Comparison of ENCODE assay signal across 1 cellular context in the genomic region with DNA sequence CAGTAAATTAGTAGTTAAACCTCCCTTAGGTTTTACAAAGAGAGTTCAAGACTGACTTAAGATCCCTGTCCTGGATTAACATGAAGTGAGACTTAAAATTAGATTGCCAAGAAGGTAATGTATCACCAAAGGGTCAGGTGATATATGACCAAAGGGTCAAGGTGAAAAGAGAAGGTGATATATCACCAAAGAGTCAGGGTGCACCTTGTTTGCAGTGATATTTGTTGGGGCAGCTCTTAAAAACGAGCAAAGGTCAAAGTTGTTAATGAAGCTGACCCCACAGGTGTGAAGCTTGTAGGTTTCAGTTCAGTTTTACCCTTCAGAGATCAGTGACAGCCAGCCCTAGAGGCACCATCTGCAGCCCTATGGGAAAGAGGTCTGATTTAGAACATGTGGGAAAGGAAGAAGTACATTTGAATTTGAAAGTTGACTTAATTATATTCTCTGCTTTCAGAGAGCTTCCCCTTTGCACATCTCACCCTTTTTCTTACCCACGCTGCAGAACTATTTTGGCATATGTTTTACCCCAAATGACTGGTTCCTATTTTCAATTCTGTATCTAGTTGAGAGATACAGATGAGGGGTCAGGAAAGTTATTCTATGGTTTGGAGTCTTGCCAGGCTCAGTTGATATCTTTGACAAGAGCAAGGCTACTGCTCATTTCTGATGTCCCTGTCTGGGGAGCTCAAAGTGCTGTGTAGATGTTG.
TF ChIP-seq lines count a peak whose summit lies in the region.

No MANE protein-coding gene starts in this region.

TF ChIP-seq in GM12878, 131 proteins besides CTCF, POLR2A, EP300 and RAD21 (continued from another document):
- TF ChIP-seq IRF5 (IDR thresholded peaks at IDR 0.05; ENCODE audit: borderline replicate concordance) (no peak), SKIL (IDR thresholded peaks at IDR 0.05; ENCODE audit: low read depth, poor library complexity, severe bottlenecking) (peak; percentile 94), RUNX3 (IDR thresholded peaks at IDR 0.05; ENCODE audit: low read length) (peak; percentile 93), GATAD2B (conservative IDR thresholded peaks at IDR 0.05; ENCODE audit: low read depth) (peak; percentile 100), PAX8 (IDR thresholded peaks at IDR 0.05) (no peak), SUPT20H (IDR thresholded peaks at IDR 0.05; ENCODE audit: borderline replicate concordance, control insufficient read depth, low read depth, low read length) (no peak), FOS (IDR thresholded peaks at IDR 0.05; ENCODE audit: borderline replicate concordance, extremely low read depth, insufficient read length) (no peak), CHD1 (IDR thresholded peaks at IDR 0.05; ENCODE audit: low read depth, low read length) (peak; percentile 68; the same call in 1 of the 2 replicates), IKZF2 (IDR thresholded peaks at IDR 0.05) (peak; percentile 94), GABPA (IDR thresholded peaks at IDR 0.05; ENCODE audit: low read depth) (peak; percentile 51), HDAC2 (IDR thresholded peaks at IDR 0.05) (no peak), STAT3 (IDR thresholded peaks at IDR 0.05; ENCODE audit: low read depth, low read length) (peak; percentile 1; the same call in 1 of the 2 replicates), JUND (IDR thresholded peaks at IDR 0.05; ENCODE audit: low read depth, low read length) (peak; percentile 68; the same call in 1 of the 2 replicates), CBFB (IDR thresholded peaks at IDR 0.05; ENCODE audit: low read depth) (peak; percentile 44), BACH1 (IDR thresholded peaks at IDR 0.05; ENCODE audit: borderline replicate concordance) (peak; percentile 79), ZBED1 (IDR thresholded peaks at IDR 0.05; ENCODE audit: borderline replicate concordance) (peak; percentile 97), CBX5 (IDR thresholded peaks at IDR 0.05; ENCODE audit: low read depth) (peak; percentile 91; the same call in 1 of the 2 replicates), EZH2 (IDR thresholded peaks at IDR 0.05; ENCODE audit: borderline replicate concordance, control insufficient read depth, low read depth, low read length) (no peak), CREB1 (IDR thresholded peaks at IDR 0.05; ENCODE audit: low read depth) (peak; percentile 47; the same call in 1 of the 2 replicates), SIN3A (IDR thresholded peaks at IDR 0.05; ENCODE audit: low read depth, low read length) (no peak)
- TF ChIP-seq, protein P1, sequence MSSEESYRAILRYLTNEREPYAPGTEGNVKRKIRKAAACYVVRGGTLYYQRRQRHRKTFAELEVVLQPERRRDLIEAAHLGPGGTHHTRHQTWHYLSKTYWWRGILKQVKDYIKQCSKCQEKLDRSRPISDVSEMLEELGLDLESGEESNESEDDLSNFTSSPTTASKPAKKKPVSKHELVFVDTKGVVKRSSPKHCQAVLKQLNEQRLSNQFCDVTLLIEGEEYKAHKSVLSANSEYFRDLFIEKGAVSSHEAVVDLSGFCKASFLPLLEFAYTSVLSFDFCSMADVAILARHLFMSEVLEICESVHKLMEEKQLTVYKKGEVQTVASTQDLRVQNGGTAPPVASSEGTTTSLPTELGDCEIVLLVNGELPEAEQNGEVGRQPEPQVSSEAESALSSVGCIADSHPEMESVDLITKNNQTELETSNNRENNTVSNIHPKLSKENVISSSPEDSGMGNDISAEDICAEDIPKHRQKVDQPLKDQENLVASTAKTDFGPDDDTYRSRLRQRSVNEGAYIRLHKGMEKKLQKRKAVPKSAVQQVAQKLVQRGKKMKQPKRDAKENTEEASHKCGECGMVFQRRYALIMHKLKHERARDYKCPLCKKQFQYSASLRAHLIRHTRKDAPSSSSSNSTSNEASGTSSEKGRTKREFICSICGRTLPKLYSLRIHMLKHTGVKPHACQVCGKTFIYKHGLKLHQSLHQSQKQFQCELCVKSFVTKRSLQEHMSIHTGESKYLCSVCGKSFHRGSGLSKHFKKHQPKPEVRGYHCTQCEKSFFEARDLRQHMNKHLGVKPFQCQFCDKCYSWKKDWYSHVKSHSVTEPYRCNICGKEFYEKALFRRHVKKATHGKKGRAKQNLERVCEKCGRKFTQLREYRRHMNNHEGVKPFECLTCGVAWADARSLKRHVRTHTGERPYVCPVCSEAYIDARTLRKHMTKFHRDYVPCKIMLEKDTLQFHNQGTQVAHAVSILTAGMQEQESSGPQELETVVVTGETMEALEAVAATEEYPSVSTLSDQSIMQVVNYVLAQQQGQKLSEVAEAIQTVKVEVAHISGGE (CRISPR knock-in tag; IDR thresholded peaks at IDR 0.05), result no peak
- TF ChIP-seq, protein P2, sequence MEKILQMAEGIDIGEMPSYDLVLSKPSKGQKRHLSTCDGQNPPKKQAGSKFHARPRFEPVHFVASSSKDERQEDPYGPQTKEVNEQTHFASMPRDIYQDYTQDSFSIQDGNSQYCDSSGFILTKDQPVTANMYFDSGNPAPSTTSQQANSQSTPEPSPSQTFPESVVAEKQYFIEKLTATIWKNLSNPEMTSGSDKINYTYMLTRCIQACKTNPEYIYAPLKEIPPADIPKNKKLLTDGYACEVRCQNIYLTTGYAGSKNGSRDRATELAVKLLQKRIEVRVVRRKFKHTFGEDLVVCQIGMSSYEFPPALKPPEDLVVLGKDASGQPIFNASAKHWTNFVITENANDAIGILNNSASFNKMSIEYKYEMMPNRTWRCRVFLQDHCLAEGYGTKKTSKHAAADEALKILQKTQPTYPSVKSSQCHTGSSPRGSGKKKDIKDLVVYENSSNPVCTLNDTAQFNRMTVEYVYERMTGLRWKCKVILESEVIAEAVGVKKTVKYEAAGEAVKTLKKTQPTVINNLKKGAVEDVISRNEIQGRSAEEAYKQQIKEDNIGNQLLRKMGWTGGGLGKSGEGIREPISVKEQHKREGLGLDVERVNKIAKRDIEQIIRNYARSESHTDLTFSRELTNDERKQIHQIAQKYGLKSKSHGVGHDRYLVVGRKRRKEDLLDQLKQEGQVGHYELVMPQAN (conservative IDR thresholded peaks at IDR 0.05), result 0 out of 2 replicates have a peak, but pooled peaks have one; percentile 14
- TF ChIP-seq, protein P3, sequence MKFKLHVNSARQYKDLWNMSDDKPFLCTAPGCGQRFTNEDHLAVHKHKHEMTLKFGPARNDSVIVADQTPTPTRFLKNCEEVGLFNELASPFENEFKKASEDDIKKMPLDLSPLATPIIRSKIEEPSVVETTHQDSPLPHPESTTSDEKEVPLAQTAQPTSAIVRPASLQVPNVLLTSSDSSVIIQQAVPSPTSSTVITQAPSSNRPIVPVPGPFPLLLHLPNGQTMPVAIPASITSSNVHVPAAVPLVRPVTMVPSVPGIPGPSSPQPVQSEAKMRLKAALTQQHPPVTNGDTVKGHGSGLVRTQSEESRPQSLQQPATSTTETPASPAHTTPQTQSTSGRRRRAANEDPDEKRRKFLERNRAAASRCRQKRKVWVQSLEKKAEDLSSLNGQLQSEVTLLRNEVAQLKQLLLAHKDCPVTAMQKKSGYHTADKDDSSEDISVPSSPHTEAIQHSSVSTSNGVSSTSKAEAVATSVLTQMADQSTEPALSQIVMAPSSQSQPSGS (IDR thresholded peaks at IDR 0.05; ENCODE audit: low read length), result peak; percentile 100
